ENCODE assay signal across 25 cellular contexts in genomic region chr12:9227953-9228352, GRCh38. TPM values are rescaled to one million over a fixed set of nuclear protein-coding genes. Genes with fewer than 3 reads are reported as not detected.
"Had no signal": no experiment of that assay in that cellular context is flagged by ENCODE, and none has a peak within 500 bp of the region (broad histone marks: within the 10 kb centered on the region; RNA-seq: fewer than 3 reads in every experiment).

No MANE protein-coding gene starts in this region.

- H3K9me3 ChIP-seq: MG63, SJCRH30 had no signal

- H3K4me3 ChIP-seq: cardiac muscle cell, MG63, SJCRH30 had no signal

- H3K36me3 ChIP-seq: cardiac muscle cell, MG63, SJCRH30 had no signal

- H3K4me1 ChIP-seq: SJCRH30 had no signal

- FAIRE-seq: astrocyte had no signal

- ATAC-seq: activated CD4-positive, CD25-positive, alpha-beta regulatory T cell treated with anti-CD3 and anti-CD28 coated beads, Interleukin-2, amount 50 U/mL, for 24 hours; activated CD8-positive, alpha-beta T cell treated with anti-CD3 and anti-CD28 coated beads for 36 hours; Panc1; SK-N-SH treated with all-trans-retinoic acid at 6 μM for 48 hours had no signal

- H3K27ac ChIP-seq: cardiac muscle cell, SJCRH30 had no signal

- DNase-seq: activated CD4-positive, alpha-beta T cell treated with anti-CD3 and anti-CD28 coated beads for 4 hours; activated CD8-positive, alpha-beta memory T cell treated with anti-CD3 and anti-CD28 coated beads, Interleukin-2, amount 50 U/mL, for 4 hours; activated CD8-positive, alpha-beta T cell treated with anti-CD3 and anti-CD28 coated beads for 36 hours; activated naive CD4-positive, alpha-beta T cell treated with anti-CD3 and anti-CD28 coated beads, Interleukin-2, amount 50 U/mL, for 16 hours; amniotic stem cell; MG63; MV-4-11; NCI-H1092 treated with DMSO at 0.1 percent for 48 hours; NCI-H1417 treated with DMSO at 0.1 percent for 48 hours; NCI-H1694 treated with DMSO at 0.1 percent for 48 hours; NCI-H2081; NCI-H510A treated with DMSO at 0.1 percent for 48 hours; NCI-H69; NK-92 treated with Interleukin-12 subunit alpha and Interleukin-12 subunit beta, amount 100 ng/mL, for 24 hours; OCI-M1; Right ventricle myocardium superior; RPMI8226; SJCRH30; SW 1271 had no signal

- H3K27me3 ChIP-seq: cardiac muscle cell, SJCRH30 had no signal

RNA-seq across cellular contexts. Expression of gene PZP, which starts 19.8 kb away (rescaled TPM):
- total RNA-seq: activated CD8-positive, alpha-beta T cell treated with anti-CD3 and anti-CD28 coated beads for 36 hours; astrocyte; cardiac muscle cell; SJCRH30; T-helper 1 cell treated with Interleukin-12 subunit alpha and Interleukin-12 subunit beta and Interleukin-4 antibody, amounts not matched to agents 30 ng/mL and 1 ng/mL, for 36 hours had no signal
